Comparison of ENCODE assay signal across 28 cellular contexts in genomic region chr17:54007855-54008254, GRCh38.
"Had no signal": no experiment of that assay in that cellular context is flagged by ENCODE, and none has a peak within 500 bp of the region (broad histone marks: within the 10 kb centered on the region; RNA-seq: fewer than 3 reads in every experiment).

No MANE protein-coding gene starts in this region.

- H3K4me3 ChIP-seq: adrenal gland, body of pancreas, gastroesophageal sphincter, hepatocyte, stomach, thyroid gland, upper lobe of left lung, vagina had no signal

- H3K4me1 Mint-ChIP-seq: activated naive CD8-positive, alpha-beta T cell treated with anti-CD3 and anti-CD28 coated beads for 36 hours; naive thymus-derived CD4-positive, alpha-beta T cell; stimulated activated naive B cell treated with anti-CD40 and anti-IgM and Interleukin-4, amounts not matched to agents 10 μg/mL and 1 μg/mL and 100 μg/mL, for 72 hours had no signal

- H3K36me3 ChIP-seq: adrenal gland, gastroesophageal sphincter, stomach, thyroid gland, upper lobe of left lung, vagina had no signal

- H3K9me3 ChIP-seq: adrenal gland, body of pancreas, gastroesophageal sphincter, stomach, thyroid gland, upper lobe of left lung, vagina had no signal

- H3K27me3 Mint-ChIP-seq: activated naive CD8-positive, alpha-beta T cell treated with anti-CD3 and anti-CD28 coated beads for 36 hours; stimulated activated naive B cell treated with anti-CD40 and anti-IgM and Interleukin-4, amounts not matched to agents 10 μg/mL and 1 μg/mL and 100 μg/mL, for 72 hours had no signal

- H2AFZ ChIP-seq: hepatocyte, parathyroid adenoma had no signal

- H3K4me3 Mint-ChIP-seq: activated naive CD4-positive, alpha-beta T cell treated with anti-CD3 and anti-CD28 coated beads for 36 hours; activated naive CD8-positive, alpha-beta T cell treated with anti-CD3 and anti-CD28 coated beads for 36 hours; naive thymus-derived CD4-positive, alpha-beta T cell; stimulated activated naive B cell treated with anti-CD40 and anti-IgM and Interleukin-4, amounts not matched to agents 10 μg/mL and 1 μg/mL and 100 μg/mL, for 72 hours had no signal

- H3K27ac Mint-ChIP-seq: activated naive CD4-positive, alpha-beta T cell treated with anti-CD3 and anti-CD28 coated beads for 36 hours; activated naive CD8-positive, alpha-beta T cell treated with anti-CD3 and anti-CD28 coated beads for 36 hours; naive thymus-derived CD4-positive, alpha-beta T cell; stimulated activated naive B cell treated with anti-CD40 and anti-IgM and Interleukin-4, amounts not matched to agents 10 μg/mL and 1 μg/mL and 100 μg/mL, for 72 hours had no signal

- ATAC-seq: activated CD4-positive, CD25-positive, alpha-beta regulatory T cell treated with anti-CD3 and anti-CD28 coated beads, Interleukin-2, amount 50 U/mL, for 24 hours; body of pancreas; gastroesophageal sphincter; left colon; naive thymus-derived CD4-positive, alpha-beta T cell; right cardiac atrium; stimulated activated naive B cell treated with anti-CD40 and anti-IgM and Interleukin-4, amounts not matched to agents 10 μg/mL and 1 μg/mL and 100 μg/mL, for 72 hours had no signal

- H3K36me3 Mint-ChIP-seq: activated naive CD8-positive, alpha-beta T cell treated with anti-CD3 and anti-CD28 coated beads for 36 hours; stimulated activated naive B cell treated with anti-CD40 and anti-IgM and Interleukin-4, amounts not matched to agents 10 μg/mL and 1 μg/mL and 100 μg/mL, for 72 hours had no signal

- H3K79me2 ChIP-seq: hepatocyte, parathyroid adenoma had no signal

- H3K4me2 ChIP-seq: hepatocyte had no signal

- H3K27me3 ChIP-seq: adrenal gland, body of pancreas, gastroesophageal sphincter, hepatocyte, stomach, thyroid gland, upper lobe of left lung, vagina had no signal

- H3K9ac ChIP-seq: parathyroid adenoma had no signal

- H3K4me1 ChIP-seq: adrenal gland, body of pancreas, gastroesophageal sphincter, parathyroid adenoma, stomach, thyroid gland, upper lobe of left lung, vagina had no signal

- DNase-seq: activated CD4-positive, alpha-beta T cell treated with anti-CD3 and anti-CD28 coated beads for 48 hours; activated CD4-positive, alpha-beta T cell treated with anti-CD3 and anti-CD28 coated beads, Interleukin-2, amount 50 U/mL, for 48 hours; activated CD8-positive, alpha-beta memory T cell treated with anti-CD3 and anti-CD28 coated beads for 24 hours; activated effector memory CD4-positive, alpha-beta T cell treated with Interleukin-2 at 50 U/mL for 16 hours; activated naive CD4-positive, alpha-beta T cell treated with anti-CD3 and anti-CD28 coated beads for 36 hours; activated naive CD8-positive, alpha-beta T cell treated with anti-CD3 and anti-CD28 coated beads for 36 hours; adrenal gland; aorta; body of pancreas; effector CD8-positive, alpha-beta T cell; left colon; midbrain; naive thymus-derived CD4-positive, alpha-beta T cell; occipital lobe; right cardiac atrium; stimulated activated CD4-positive, alpha-beta T cell treated with anti-CD3 and anti-CD28 coated beads, Interleukin-15, amount 100 ng/mL, for 24 hours; stimulated activated CD4-positive, alpha-beta T cell treated with anti-CD3 and anti-CD28 coated beads, Interleukin-2, amount 100 ng/mL, for 24 hours; stimulated activated naive B cell treated with anti-CD40 and anti-IgM and Interleukin-4, amounts not matched to agents 10 μg/mL and 1 μg/mL and 100 μg/mL, for 72 hours; stomach; T-helper 9 cell; thyroid gland; upper lobe of left lung had no signal

- H3K27ac ChIP-seq: adrenal gland, body of pancreas, gastroesophageal sphincter, hepatocyte, parathyroid adenoma, stomach, thyroid gland, upper lobe of left lung, vagina, VCaP had no signal
